Comparison of ENCODE assay signal across 17 cellular contexts in genomic region chr10:30042820-30043219, GRCh38.
"Had no signal": no experiment of that assay in that cellular context is flagged by ENCODE, and none has a peak within 500 bp of the region (broad histone marks: within the 10 kb centered on the region; RNA-seq: fewer than 3 reads in every experiment).

No MANE protein-coding gene starts in this region.

- ATAC-seq: activated CD8-positive, alpha-beta memory T cell treated with anti-CD3 and anti-CD28 coated beads, Interleukin-2, amount 10 ng/mL, durations not matched to agents 7 days and 5 days; foreskin keratinocyte; natural killer cell treated with Interleukin-12 subunit alpha and Interleukin-12 subunit beta and Interleukin-15 and Interleukin-18, amount 100 ng/mL, for 72 hours; stimulated activated naive CD8-positive, alpha-beta T cell treated with anti-CD3 and anti-CD28 coated beads, Interleukin-15, Interleukin-2, amounts not matched to agents 100 U/mL and 50 U/mL, for 24 hours had no signal

- H3K9me3 Mint-ChIP-seq: activated CD4-positive, alpha-beta memory T cell treated with anti-CD3 and anti-CD28 coated beads, Interleukin-2, amount 10 ng/mL, durations not matched to agents 7 days and 5 days; natural killer cell treated with Interleukin-12 subunit alpha and Interleukin-12 subunit beta and Interleukin-15 and Interleukin-18, amount 100 ng/mL, for 72 hours; type B pancreatic cell had no signal

- H3K9me3 ChIP-seq: suprapubic skin had no signal

- H3K27ac Mint-ChIP-seq: activated CD4-positive, alpha-beta memory T cell treated with anti-CD3 and anti-CD28 coated beads, Interleukin-2, amount 10 ng/mL, durations not matched to agents 7 days and 5 days; activated CD8-positive, alpha-beta memory T cell treated with anti-CD3 and anti-CD28 coated beads, Interleukin-2, amount 10 ng/mL, durations not matched to agents 7 days and 5 days; activated naive CD8-positive, alpha-beta T cell; natural killer cell treated with Interleukin-12 subunit alpha and Interleukin-12 subunit beta and Interleukin-15 and Interleukin-18, amount 100 ng/mL, for 72 hours; type B pancreatic cell had no signal

- H3K4me3 ChIP-seq: cardiac muscle cell, suprapubic skin had no signal

- H3K36me3 Mint-ChIP-seq: activated CD8-positive, alpha-beta memory T cell treated with anti-CD3 and anti-CD28 coated beads, Interleukin-2, amount 10 ng/mL, durations not matched to agents 7 days and 5 days; activated naive CD8-positive, alpha-beta T cell; natural killer cell treated with Interleukin-12 subunit alpha and Interleukin-12 subunit beta and Interleukin-15 and Interleukin-18, amount 100 ng/mL, for 72 hours had no signal

- H3K4me3 Mint-ChIP-seq: activated CD4-positive, alpha-beta memory T cell treated with anti-CD3 and anti-CD28 coated beads, Interleukin-2, amount 10 ng/mL, durations not matched to agents 7 days and 5 days; activated CD8-positive, alpha-beta memory T cell treated with anti-CD3 and anti-CD28 coated beads, Interleukin-2, amount 10 ng/mL, durations not matched to agents 7 days and 5 days; activated naive CD8-positive, alpha-beta T cell; natural killer cell treated with Interleukin-12 subunit alpha and Interleukin-12 subunit beta and Interleukin-15 and Interleukin-18, amount 100 ng/mL, for 72 hours; type B pancreatic cell had no signal

- DNase-seq: activated CD4-positive, alpha-beta memory T cell treated with anti-CD3 and anti-CD28 coated beads, Interleukin-2, amount 10 ng/mL, durations not matched to agents 7 days and 5 days; activated CD4-positive, alpha-beta T cell treated with anti-CD3 and anti-CD28 coated beads for 48 hours; activated CD4-positive, CD25-positive, alpha-beta regulatory T cell; activated CD8-positive, alpha-beta memory T cell treated with anti-CD3 and anti-CD28 coated beads, Interleukin-2, amount 10 ng/mL, durations not matched to agents 7 days and 5 days; effector memory CD4-positive, alpha-beta T cell; foreskin keratinocyte; kidney; retina; stimulated activated CD4-positive, alpha-beta T cell treated with anti-CD3 and anti-CD28 coated beads, Interleukin-2, amount 100 ng/mL, for 24 hours; stimulated activated naive CD8-positive, alpha-beta T cell treated with anti-CD3 and anti-CD28 coated beads, Interleukin-15, Interleukin-2, amounts not matched to agents 100 U/mL and 50 U/mL, for 24 hours; T1000 had no signal

- H3K27me3 ChIP-seq: cardiac muscle cell, suprapubic skin had no signal

- H3K27ac ChIP-seq: cardiac muscle cell, epithelial cell of prostate, foreskin keratinocyte, suprapubic skin had no signal

- H3K4me1 ChIP-seq: foreskin keratinocyte, suprapubic skin had no signal
